23 cellular contexts compared by ENCODE assay signal in the genomic region with DNA sequence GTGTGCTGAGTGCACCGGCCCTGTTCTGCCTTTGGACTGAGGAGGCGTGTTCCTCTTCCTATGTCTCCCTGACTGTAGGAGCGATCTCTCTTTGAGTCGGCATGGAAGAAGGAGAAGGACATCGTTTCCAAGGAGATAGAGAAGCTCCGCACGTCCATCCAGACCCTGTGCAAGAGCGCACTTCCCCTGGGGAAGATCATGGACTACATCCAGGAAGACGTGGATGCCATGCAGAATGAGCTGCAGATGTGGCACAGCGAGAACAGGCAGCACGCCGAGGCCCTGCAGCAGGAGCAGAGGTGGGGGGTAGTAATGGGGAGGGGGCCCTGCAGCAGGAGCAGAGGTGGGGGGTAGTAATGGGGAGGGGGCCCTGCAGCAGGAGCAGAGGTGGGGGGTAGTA.
"Had no signal": no experiment of that assay in that cellular context is flagged by ENCODE, and none has a peak within 500 bp of the region (broad histone marks: within the 10 kb centered on the region; RNA-seq: fewer than 3 reads in every experiment).

No MANE protein-coding gene starts in this region.

- H3K27ac ChIP-seq: dorsolateral prefrontal cortex, esophagus muscularis mucosa, gastrocnemius medialis, heart left ventricle, hepatocyte, psoas muscle, right lobe of liver, thoracic aorta, tibial nerve, upper lobe of right lung, uterus had no signal

- H3K4me1 ChIP-seq: esophagus muscularis mucosa, gastrocnemius medialis, heart left ventricle, psoas muscle, right lobe of liver, tibial nerve, upper lobe of right lung, uterus had no signal

- H3K27ac Mint-ChIP-seq: memory B cell; natural killer cell; stimulated activated naive B cell treated with anti-CD40 and anti-IgM and Interleukin-4, amounts not matched to agents 10 μg/mL and 1 μg/mL and 100 μg/mL, for 72 hours; stimulated activated naive CD8-positive, alpha-beta T cell treated with anti-CD3 and anti-CD28 coated beads, Interleukin-15, Interleukin-2, amounts not matched to agents 100 ng/mL and 50 ng/mL, for 24 hours had no signal

- H3K4me2 ChIP-seq: hepatocyte had no signal

- H3K9me3 Mint-ChIP-seq: memory B cell; natural killer cell; stimulated activated naive B cell treated with anti-CD40 and anti-IgM and Interleukin-4, amounts not matched to agents 10 μg/mL and 1 μg/mL and 100 μg/mL, for 72 hours; stimulated activated naive CD8-positive, alpha-beta T cell treated with anti-CD3 and anti-CD28 coated beads, Interleukin-15, Interleukin-2, amounts not matched to agents 100 ng/mL and 50 ng/mL, for 24 hours had no signal

- H3K36me3 ChIP-seq: gastrocnemius medialis, right lobe of liver, uterus had no signal

- H3K4me3 ChIP-seq: dorsolateral prefrontal cortex, esophagus muscularis mucosa, gastrocnemius medialis, heart left ventricle, hepatocyte, lung, psoas muscle, right lobe of liver, thoracic aorta, tibial nerve, upper lobe of right lung, uterus had no signal

- H3K27me3 Mint-ChIP-seq: memory B cell; stimulated activated naive B cell treated with anti-CD40 and anti-IgM and Interleukin-4, amounts not matched to agents 10 μg/mL and 1 μg/mL and 100 μg/mL, for 72 hours; stimulated activated naive CD8-positive, alpha-beta T cell treated with anti-CD3 and anti-CD28 coated beads, Interleukin-15, Interleukin-2, amounts not matched to agents 100 ng/mL and 50 ng/mL, for 24 hours had no signal

- H3K4me1 Mint-ChIP-seq: memory B cell; natural killer cell; stimulated activated naive B cell treated with anti-CD40 and anti-IgM and Interleukin-4, amounts not matched to agents 10 μg/mL and 1 μg/mL and 100 μg/mL, for 72 hours had no signal

- H3K27me3 ChIP-seq: dorsolateral prefrontal cortex, esophagus muscularis mucosa, gastrocnemius medialis, heart left ventricle, hepatocyte, right lobe of liver, tibial nerve, upper lobe of right lung, uterus had no signal

- H3K9me3 ChIP-seq: esophagus muscularis mucosa, gastrocnemius medialis, heart left ventricle, psoas muscle, right lobe of liver, thoracic aorta, tibial nerve, upper lobe of right lung, uterus had no signal

- H3K36me3 Mint-ChIP-seq: natural killer cell had no signal

- H2AFZ ChIP-seq: hepatocyte had no signal

- H3K4me3 Mint-ChIP-seq: memory B cell; natural killer cell; stimulated activated naive B cell treated with anti-CD40 and anti-IgM and Interleukin-4, amounts not matched to agents 10 μg/mL and 1 μg/mL and 100 μg/mL, for 72 hours; stimulated activated naive CD8-positive, alpha-beta T cell treated with anti-CD3 and anti-CD28 coated beads, Interleukin-15, Interleukin-2, amounts not matched to agents 100 ng/mL and 50 ng/mL, for 24 hours had no signal

- ATAC-seq: gastrocnemius medialis; heart left ventricle; left lobe of liver; natural killer cell; psoas muscle; right lobe of liver; stimulated activated naive B cell treated with anti-CD40 and anti-IgM and Interleukin-4, amounts not matched to agents 10 μg/mL and 1 μg/mL and 100 μg/mL, for 72 hours; upper lobe of right lung had no signal

- DNase-seq: dorsolateral prefrontal cortex; effector memory CD4-positive, alpha-beta T cell; gastrocnemius medialis; heart left ventricle; kidney; natural killer cell; nucleus accumbens; psoas muscle; right lobe of liver; small intestine; stimulated activated CD4-positive, alpha-beta T cell treated with anti-CD3 and anti-CD28 coated beads, Interleukin-15, amount 100 ng/mL, for 24 hours; stimulated activated CD4-positive, alpha-beta T cell treated with anti-CD3 and anti-CD28 coated beads, Interleukin-2, amount 100 ng/mL, for 48 hours; stimulated activated naive B cell treated with anti-CD40 and anti-IgM and Interleukin-4, amounts not matched to agents 10 μg/mL and 1 μg/mL and 100 μg/mL, for 72 hours; upper lobe of right lung; uterus had no signal
